In genomic region chr15:40567111-40567510, GRCh38 we compare ENCODE assay signal across 1 cellular context.
TF ChIP-seq lines count a peak whose summit lies in the region.

No MANE protein-coding gene starts in this region.

TF ChIP-seq in HepG2, 621 proteins besides CTCF, POLR2A, EP300 and RAD21 (continued from another document):
- TF ChIP-seq PATZ1 (CRISPR knock-in tag; IDR thresholded peaks at IDR 0.05) (peak; percentile 61), ZNF629 (CRISPR knock-in tag; conservative IDR thresholded peaks at IDR 0.05) (no peak), TEAD3 (CRISPR knock-in tag; optimal IDR thresholded peaks at IDR 0.05; ENCODE audit: borderline replicate concordance) (peak; percentile 27), HOXA3 (CRISPR knock-in tag; IDR thresholded peaks at IDR 0.05) (no peak), ZC3H4 (CRISPR knock-in tag; IDR thresholded peaks at IDR 0.05; ENCODE audit: borderline replicate concordance) (no peak), TRAFD1 (CRISPR knock-in tag; IDR thresholded peaks at IDR 0.05; ENCODE audit: borderline replicate concordance) (0 out of 2 replicates have a peak, but pooled peaks have one; percentile 68), KLF6 (CRISPR knock-in tag; IDR thresholded peaks at IDR 0.05) (no peak), CENPT (CRISPR knock-in tag; IDR thresholded peaks at IDR 0.05; ENCODE audit: low read depth) (no peak), ZSCAN29 (CRISPR knock-in tag; conservative IDR thresholded peaks at IDR 0.05) (0 out of 2 replicates have a peak, but pooled peaks have one; percentile 36), STAG1 (CRISPR knock-in tag; IDR thresholded peaks at IDR 0.05) (peak; percentile 70), LRRFIP1 (CRISPR knock-in tag; conservative IDR thresholded peaks at IDR 0.05) (no peak), ZNF18 (CRISPR knock-in tag; IDR thresholded peaks at IDR 0.05; ENCODE audit: insufficient replicate concordance) (no peak), ARID2 (CRISPR knock-in tag; IDR thresholded peaks at IDR 0.05; ENCODE audit: borderline replicate concordance) (no peak), FUBP1 (CRISPR knock-in tag; IDR thresholded peaks at IDR 0.05; ENCODE audit: borderline replicate concordance) (no peak), ZNF777 (CRISPR knock-in tag; IDR thresholded peaks at IDR 0.05) (no peak), TCF7 (IDR thresholded peaks at IDR 0.05; ENCODE audit: low read depth) (no peak), IKZF1 (IDR thresholded peaks at IDR 0.05) (no peak), SAP130 (CRISPR knock-in tag; IDR thresholded peaks at IDR 0.05; ENCODE audit: low read depth) (peak; percentile 60), TGIF2 (CRISPR knock-in tag; IDR thresholded peaks at IDR 0.05) (0 out of 2 replicates have a peak, but pooled peaks have one; percentile 6), HBP1 (CRISPR knock-in tag; IDR thresholded peaks at IDR 0.05; ENCODE audit: low read depth) (0 out of 2 replicates have a peak, but pooled peaks have one; percentile 46), ZFP36L1 (CRISPR knock-in tag; IDR thresholded peaks at IDR 0.05) (no peak), ZNF790 (CRISPR knock-in tag; IDR thresholded peaks at IDR 0.05; ENCODE audit: borderline replicate concordance) (no peak), FOXA3 (CRISPR knock-in tag; IDR thresholded peaks at IDR 0.05) (0 out of 2 replicates have a peak, but pooled peaks have one; percentile 35), ZNF331 (CRISPR knock-in tag; IDR thresholded peaks at IDR 0.05) (no peak), ZNF12 (CRISPR knock-in tag; IDR thresholded peaks at IDR 0.05) (no peak), ZNF652 (CRISPR knock-in tag; IDR thresholded peaks at IDR 0.05; ENCODE audit: borderline replicate concordance, low read depth) (no peak), ZNF337 (CRISPR knock-in tag; IDR thresholded peaks at IDR 0.05; ENCODE audit: borderline replicate concordance, low read depth) (no peak), THAP11 (CRISPR knock-in tag; IDR thresholded peaks at IDR 0.05) (0 out of 2 replicates have a peak, but pooled peaks have one; percentile 35), HNF1B (CRISPR knock-in tag; IDR thresholded peaks at IDR 0.05) (no peak), NFE2L2 (IDR thresholded peaks at IDR 0.05; ENCODE audit: low read length) (no peak), POGK (CRISPR knock-in tag; conservative IDR thresholded peaks at IDR 0.05) (no peak), CREB1 (IDR thresholded peaks at IDR 0.05) (no peak), CREB1 (CRISPR knock-in tag; IDR thresholded peaks at IDR 0.05) (0 out of 2 replicates have a peak, but pooled peaks have one; percentile 18), PRDM10 (CRISPR knock-in tag; IDR thresholded peaks at IDR 0.05; ENCODE audit: low read depth) (no peak), RBAK (CRISPR knock-in tag; IDR thresholded peaks at IDR 0.05) (no peak)
